Comparison of ENCODE assay signal across 8 cellular contexts in genomic region chr11:82732734-82733443, GRCh38. TPM values are rescaled to one million over a fixed set of nuclear protein-coding genes. Genes with fewer than 3 reads are reported as not detected.
A peak's percentile ranks its signal among the peaks of the same experiment; 100 is the strongest.
DNase-seq lines count a peak whose midpoint lies in the region; ATAC-seq, FAIRE-seq and TF ChIP-seq lines count a peak whose summit lies in the region.

No MANE protein-coding gene starts in this region.

- FAIRE-seq in H1 (lab: Jason Lieb, UNC): no peak

- peaks cover 14% of the 10 kb centered on the region; the same call in 1 of the 2 replicates for H3K23me2 ChIP-seq in H1 (ENCODE audit: low read depth, low read length)

- TF ChIP-seq EP300 in H1 (IDR thresholded peaks at IDR 0.05; ENCODE audit: borderline replicate concordance in 1 of 2, low read depth in 2 of 2, low read length in 2 of 2): no peak

- POLR2A ChIA-PET in Panc1 (lab: Charles Lee): no interaction called here
- POLR2A ChIA-PET in H1 (lab: Charles Lee; ENCODE audit: partially characterized antibody): no interaction called here

- H3K79me2 ChIP-seq in H1 (ENCODE audit: control insufficient read depth in 1 of 2, insufficient read depth in 2 of 2, low read length in 2 of 2): no peaks in the 10 kb centered on the region

- peak overlapping the region; percentile 51 for H4K91ac ChIP-seq in H1 (replicated peaks; ENCODE audit: insufficient read length, low read length)

- H2AK5ac ChIP-seq in H1 (ENCODE audit: low read depth, low read length): no peak overlapping the region

- 3% methylated on average over 30 of the region's 93 CpGs; no CpG with 5 or more reads in 1 of the 2 experiments for WGBS in H1 (ENCODE audit: extremely low coverage in 1 of 2, insufficient coverage in 1 of 2, insufficient read length in 1 of 2, insufficient replicate concordance in 2 of 2, low coverage in 1 of 2, low lambda C conversion rate in 2 of 2, missing lambda C conversion rate in 1 of 2), 2 experiments

- peak overlapping the region; percentile 86; the same call in 1 of the 2 replicates for H4K8ac ChIP-seq in H1 (ENCODE audit: extremely low read depth, insufficient read depth, low read length)

- H3K79me1 ChIP-seq in H1 (ENCODE audit: low read depth, low read length): no peaks in the 10 kb centered on the region

- peak; percentile 32 for ATAC-seq in GM19351 (IDR thresholded peaks at IDR 0.05; ENCODE audit: unreplicated experiment)
- ATAC-seq in Panc1: peak; percentile 75
- no peak for ATAC-seq in GM18861 (IDR thresholded peaks at IDR 0.05; ENCODE audit: unreplicated experiment)
- no peak for ATAC-seq in GM21367 (IDR thresholded peaks at IDR 0.05; ENCODE audit: unreplicated experiment)

- intact Hi-C loops in Panc1 (cut with micrococcal nuclease; ENCODE audit: unreplicated experiment): no loop called here

- H3K23ac ChIP-seq in H1 (ENCODE audit: insufficient read length): no peak overlapping the region

- no peak overlapping the region for H3K14ac ChIP-seq in H1 (ENCODE audit: insufficient read length)

- H3K4ac ChIP-seq in H1 (replicated peaks; ENCODE audit: insufficient read length, low read depth, low read length): no peak overlapping the region

- peak overlapping the region; percentile 48 to 50 for H3K4me3 ChIP-seq in Panc1 (ENCODE audit: low read depth in 2 of 2, low read length in 2 of 2)
- peak overlapping the region; percentile 50 to 86 (median 58) for H3K4me3 ChIP-seq in H1 (ENCODE audit: extremely low read depth in 1 of 4, insufficient read depth in 2 of 4, low read depth in 3 of 4, low read length in 4 of 4)
- peak overlapping the region; percentile 57 to 67 for H3K4me3 ChIP-seq in mucosa of rectum (ENCODE audit: low read length in 2 of 2)

- no peak overlapping the region for H2BK5ac ChIP-seq in H1 (ENCODE audit: low read depth, low read length)

- peak overlapping the region; percentile 88; the same call in 1 of the 2 replicates for H2BK15ac ChIP-seq in H1 (ENCODE audit: low read length)

- no peak overlapping the region for H2BK120ac ChIP-seq in H1 (replicated peaks; ENCODE audit: low read depth, low read length)

- no peak overlapping the region for H2AFZ ChIP-seq in H1 (ENCODE audit: low read length)

- H2BK20ac ChIP-seq in H1 (ENCODE audit: low read length): no peak overlapping the region

- H3K36me3 ChIP-seq in Panc1 (ENCODE audit: control insufficient read depth, insufficient read depth, low read length) (no peaks in the 10 kb centered on the region), H1 (ENCODE audit: control insufficient read depth in 2 of 4, insufficient read depth in 4 of 4, low read length in 3 of 4) (no peaks in the 10 kb centered on the region), mucosa of rectum (ENCODE audit: control insufficient read depth in 2 of 2, insufficient read depth in 2 of 2, low read length in 2 of 2) (no peaks in the 10 kb centered on the region)

- H3K9me3 ChIP-seq in Panc1 (ENCODE audit: control insufficient read depth, insufficient read depth, low read depth, low read length): no peaks in the 10 kb centered on the region
- no peaks in the 10 kb centered on the region for H3K9me3 ChIP-seq in H1 (ENCODE audit: insufficient read depth in 2 of 2, low read depth in 1 of 2, low read length in 1 of 2)
- no peaks in the 10 kb centered on the region for H3K9me3 ChIP-seq in mucosa of rectum (ENCODE audit: control insufficient read depth in 2 of 2, low read length in 2 of 2)

- no TSS peak for BruUV-seq in Panc1 (replicated peaks; lab: Mats Ljungman, UMichigan)

- H3K27ac ChIP-seq in Panc1 (ENCODE audit: low read length) (no peak overlapping the region), H1 (ENCODE audit: low read depth, low read length) (no peak overlapping the region), mucosa of rectum (ENCODE audit: low read depth in 2 of 2, low read length in 2 of 2) (no peak overlapping the region)

- CTCF ChIA-PET in Panc1 (lab: Charles Lee) (interaction anchor here (0.6 kb wide), 1 partner anchor 531 kb away, joined by 3 read pairs; no protein-coding TSS in a partner anchor), H1 (lab: Charles Lee; ENCODE audit: partially characterized antibody) (interaction anchor here (0.9 to 3.4 kb wide), 9 partner anchors 11 to 134 kb away, joined by 3 to 18 read pairs (median 3); no protein-coding TSS in a partner anchor)

- no peak for TF ChIP-seq POLR2A in H1 (IDR thresholded peaks at IDR 0.05; ENCODE audit: control extremely low read depth in 1 of 2, low read depth in 2 of 2, low read length in 2 of 2)

- peak overlapping the region; percentile 68; the same call in 1 of the 2 replicates for H2BK12ac ChIP-seq in H1 (ENCODE audit: low read depth, low read length)

- TF ChIP-seq CTCF in Panc1 (IDR thresholded peaks at IDR 0.05): no peak
- TF ChIP-seq CTCF in H1 (IDR thresholded peaks at IDR 0.05; ENCODE audit: control extremely low read depth in 1 of 3, insufficient read depth in 1 of 3, low read depth in 1 of 3, low read length in 3 of 3): no peak

- 0 out of 2 replicates have a peak overlapping the region, but pooled peaks have one; percentile 78 for H3K18ac ChIP-seq in H1 (ENCODE audit: extremely low read depth, low read length)

- H3K9ac ChIP-seq in H1 (replicated peaks in 1 of 4; ENCODE audit: extremely low read depth in 1 of 4, low read depth in 3 of 4, low read length in 3 of 4): peak overlapping the region in 1 of 4 experiments; percentile 50; a peak in 1 of 7 replicates
- no peak overlapping the region for H3K9ac ChIP-seq in mucosa of rectum (ENCODE audit: low read depth in 1 of 2, low read length in 2 of 2)

- in situ Hi-C loops in Panc1 (cut with HindIII; ENCODE audit: low pct_unique_long_range_greater_than_20kb, low sequenced_read_pairs): no loop called here

- TF ChIP-seq RAD21 in H1 (IDR thresholded peaks at IDR 0.05 in 1 of 2, conservative IDR thresholded peaks at IDR 0.05 in 1 of 2; ENCODE audit: low read depth in 2 of 2, low read length in 2 of 2): no peak

- peak overlapping the region; percentile 18 for H3K56ac ChIP-seq in H1 (replicated peaks; ENCODE audit: insufficient read length, low read depth, low read length)

- peak overlapping the region; percentile 59 to 83 for H3K4me2 ChIP-seq in H1 (ENCODE audit: insufficient read depth in 1 of 2, low read depth in 2 of 2, low read length in 2 of 2)

- DNase-seq in Panc1 (ENCODE audit: low read depth, low spot score): no peak
- peak in 1 of 2 experiments; percentile 64 for DNase-seq in H1 (ENCODE audit: low read depth in 1 of 2, low spot score in 2 of 2)
- no peak for DNase-seq in GM19240 (ENCODE audit: insufficient read length, low spot score)
- no peak for DNase-seq in occipital lobe (lab: John Stamatoyannopoulos, UW)

- no peaks in the 10 kb centered on the region for H4K20me1 ChIP-seq in H1 (replicated peaks in 1 of 2; ENCODE audit: control insufficient read depth in 1 of 2, insufficient read depth in 2 of 2, low read length in 2 of 2)

- H3K27me3 ChIP-seq in Panc1 (ENCODE audit: control insufficient read depth, insufficient read depth, low read length): peaks cover 41% of the 10 kb centered on the region
- peaks cover 11 to 41% (median 36%) of the 10 kb centered on the region in 4 experiments for H3K27me3 ChIP-seq in H1 (replicated peaks in 1 of 4; ENCODE audit: control insufficient read depth in 3 of 4, extremely low read depth in 1 of 4, insufficient read depth in 3 of 4, low read length in 3 of 4)
- peaks cover 21 to 36% of the 10 kb centered on the region in 2 donors for H3K27me3 ChIP-seq in mucosa of rectum (ENCODE audit: control insufficient read depth in 2 of 2, insufficient read depth in 2 of 2, low read length in 2 of 2)

- H3K4me1 ChIP-seq in Panc1 (ENCODE audit: control insufficient read depth, insufficient read depth, low read length): no peaks in the 10 kb centered on the region
- H3K4me1 ChIP-seq in H1 (replicated peaks in 1 of 4; ENCODE audit: control insufficient read depth in 3 of 4, insufficient read depth in 4 of 4, low read length in 3 of 4): peaks cover 2 to 12% (median 6%) of the 10 kb centered on the region in 4 experiments; a peak in 5 of 7 replicates
- peaks cover 0 to 4% of the 10 kb centered on the region in 2 donors for H3K4me1 ChIP-seq in mucosa of rectum (ENCODE audit: control insufficient read depth in 2 of 2, insufficient read depth in 2 of 2, low read length in 2 of 2)

- H4K5ac ChIP-seq in H1 (ENCODE audit: insufficient read length, low read depth, low read length): no peak overlapping the region

TF ChIP-seq in H1, 55 proteins besides CTCF, POLR2A, EP300 and RAD21 (continues in another document):
- TF ChIP-seq EZH2 (IDR thresholded peaks at IDR 0.05; ENCODE audit: low read depth, low read length, severe bottlenecking): peak; percentile 69
- TF ChIP-seq SP4 (IDR thresholded peaks at IDR 0.05; ENCODE audit: low read length): no peak
- no peak for TF ChIP-seq SIX5 (IDR thresholded peaks at IDR 0.05; ENCODE audit: low read depth, low read length)
- TF ChIP-seq CEBPB (IDR thresholded peaks at IDR 0.05; ENCODE audit: low read depth, low read length): no peak
- TF ChIP-seq GTF2F1 (IDR thresholded peaks at IDR 0.05; ENCODE audit: borderline replicate concordance, low read depth, low read length): no peak
- no peak for TF ChIP-seq SIRT6 (IDR thresholded peaks at IDR 0.05; ENCODE audit: low read length)
- no peak for TF ChIP-seq SAP30 (IDR thresholded peaks at IDR 0.05; ENCODE audit: insufficient read depth, insufficient replicate concordance, low read length)
- TF ChIP-seq RNF2 (IDR thresholded peaks at IDR 0.05; ENCODE audit: borderline replicate concordance, low read depth, low read length, missing control alignments, poor library complexity, severe bottlenecking): peak; percentile 33
- TF ChIP-seq SP1 (IDR thresholded peaks at IDR 0.05; ENCODE audit: low read depth, low read length): no peak
- TF ChIP-seq FOSL1 (IDR thresholded peaks at IDR 0.05; ENCODE audit: insufficient read depth, low read depth, low read length): no peak
- peak; percentile 79 for TF ChIP-seq ASH2L (IDR thresholded peaks at IDR 0.05; ENCODE audit: low read length)
- no peak for TF ChIP-seq NANOG (IDR thresholded peaks at IDR 0.05; ENCODE audit: insufficient read depth, low read depth, low read length, poor library complexity, severe bottlenecking)
- TF ChIP-seq CHD1 (IDR thresholded peaks at IDR 0.05; ENCODE audit: low read depth, low read length): no peak
- peak; percentile 53; the same call in 1 of the 2 replicates for TF ChIP-seq SUZ12 (IDR thresholded peaks at IDR 0.05; ENCODE audit: low read length)

RNA-seq across cellular contexts. Expression of gene FAM181B, which starts 0.8 kb away (rescaled TPM):
- total RNA-seq in Panc1 (2021; ENCODE audit: unreplicated experiment): 0.69 TPM
- polyA plus RNA-seq in Panc1 (2012; ENCODE audit: insufficient read length): 0.33 TPM
- total RNA-seq in H1 (2021; fragmentation: NEBNext Ultra II Directional; extraction: Animal tissue kit (Norgen Biotek cat#: 25700)): 0.37 and 0.42 TPM in 2 replicates
- 0.21 and 0.25 TPM in 2 replicates for polyA plus RNA-seq in H1 (2011; rRNA removed)
- polyA plus RNA-seq in H1 (2011; cell fraction: cytosol; rRNA removed): 0.36 TPM
- 0.29 TPM for polyA plus RNA-seq in H1 (2011; cell fraction: nucleus; rRNA removed)
- 0.20 to 0.34 TPM (median 0.22 TPM) in 4 replicates for polyA plus RNA-seq in H1 (2012, experiment 1 of 2)
- 0.33 TPM for polyA plus RNA-seq in H1 (2012, experiment 2 of 2)
- polyA plus RNA-seq in H1 (2013, experiment 1 of 2): 0.24 TPM
- 0.18 TPM for polyA plus RNA-seq in H1 (2013, experiment 2 of 2)
- 0.15 and 0.28 TPM in 2 replicates for polyA minus RNA-seq in H1 (2011; rRNA and poly(A)+ RNA removed)
- polyA minus RNA-seq in H1 (2011; cell fraction: cytosol; rRNA and poly(A)+ RNA removed): 0.29 TPM
- polyA minus RNA-seq in H1 (2011; cell fraction: nucleus; rRNA and poly(A)+ RNA removed): 1.3 TPM
- total RNA-seq in occipital lobe: 9.7 TPM

Comparison
In these comparisons a context has a peak if more than half of its experiments do, and no peak if none do; other contexts are left out.
1. ATAC-seq: peak in GM19351 (single experiment) and Panc1 (single experiment); none in GM18861 (single experiment) and GM21367 (single experiment).
2. Peak in every context shown above with its lines, with median percentiles within 50 percentile points of each other: H3K4me3 ChIP-seq.